17 cellular contexts compared by ENCODE assay signal in the genomic region with DNA sequence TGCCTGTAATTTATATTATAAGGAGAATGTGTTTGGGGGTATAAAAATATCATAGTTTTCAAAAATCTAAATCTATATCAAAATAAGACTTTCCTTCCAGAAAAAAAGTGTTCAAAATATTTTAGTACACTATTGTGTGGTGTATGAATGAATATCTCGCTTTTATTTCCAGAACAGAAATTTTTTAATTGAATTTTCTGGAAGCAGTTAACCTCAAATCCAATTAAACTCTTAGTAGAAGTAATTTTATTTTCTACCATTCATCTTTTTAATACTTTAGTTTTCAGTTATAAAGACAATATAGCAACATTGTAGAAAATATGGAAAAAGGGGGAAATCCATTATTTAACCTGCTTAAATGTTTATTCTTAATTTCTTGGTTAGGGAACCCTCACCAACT.
"Had no signal": no experiment of that assay in that cellular context is flagged by ENCODE, and none has a peak within 500 bp of the region (broad histone marks: within the 10 kb centered on the region; RNA-seq: fewer than 3 reads in every experiment).

No MANE protein-coding gene starts in this region.

- H3K27me3 ChIP-seq: body of pancreas, foreskin keratinocyte, sigmoid colon, testis, uterus had no signal

- H3K9me3 ChIP-seq: body of pancreas, left ventricle myocardium inferior, sigmoid colon, testis, uterus had no signal

- H3K27ac Mint-ChIP-seq: activated CD4-positive, alpha-beta T cell treated with anti-CD3 and anti-CD28 coated beads, Interleukin-2, amount 10 ng/mL, durations not matched to agents 24 days and 14 days; activated CD8-positive, alpha-beta memory T cell treated with anti-CD3 and anti-CD28 coated beads, Interleukin-2, amount 10 ng/mL, durations not matched to agents 7 days and 5 days; activated CD8-positive, alpha-beta T cell treated with anti-CD3 and anti-CD28 coated beads for 36 hours; activated naive CD8-positive, alpha-beta T cell treated with anti-CD3 and anti-CD28 coated beads, Interleukin-2, amount 50 U/mL, for 24 hours; activated T-helper 1 cell treated with anti-CD3 and anti-CD28 coated beads, Interleukin-12 subunit alpha, Interleukin-12 subunit beta, Interleukin-2, Interleukin-4 antibody, amounts not matched to agents 30 ng/mL and 10 ng/mL and 1 ng/mL, durations not matched to agents 14 hours and 24 hours and 36 hours; dendritic cell treated with granulocyte-macrophage colony-stimulating factor and Interleukin-4, amounts not matched to agents 40 ng/mL and 50 ng/mL, for 4 days; immature natural killer cell; mesothelial cell of epicardium; stimulated activated naive B cell treated with anti-CD40 and anti-IgM and Interleukin-4, amounts not matched to agents 10 μg/mL and 1 μg/mL and 100 μg/mL, for 72 hours had no signal

- H3K4me1 ChIP-seq: testis, uterus had no signal

- H3K36me3 ChIP-seq: left ventricle myocardium inferior, sigmoid colon, uterus had no signal

- H3K4me3 ChIP-seq: body of pancreas, testis had no signal

- H3K9me3 Mint-ChIP-seq: activated CD4-positive, alpha-beta T cell treated with anti-CD3 and anti-CD28 coated beads, Interleukin-2, amount 10 ng/mL, durations not matched to agents 24 days and 14 days; activated CD8-positive, alpha-beta T cell treated with anti-CD3 and anti-CD28 coated beads for 36 hours; activated naive CD8-positive, alpha-beta T cell treated with anti-CD3 and anti-CD28 coated beads, Interleukin-2, amount 50 U/mL, for 24 hours; activated T-helper 1 cell treated with anti-CD3 and anti-CD28 coated beads, Interleukin-12 subunit alpha, Interleukin-12 subunit beta, Interleukin-2, Interleukin-4 antibody, amounts not matched to agents 30 ng/mL and 10 ng/mL and 1 ng/mL, durations not matched to agents 14 hours and 24 hours and 36 hours; dendritic cell treated with granulocyte-macrophage colony-stimulating factor and Interleukin-4, amounts not matched to agents 40 ng/mL and 50 ng/mL, for 4 days; immature natural killer cell; mesothelial cell of epicardium; natural killer cell; stimulated activated naive B cell treated with anti-CD40 and anti-IgM and Interleukin-4, amounts not matched to agents 10 μg/mL and 1 μg/mL and 100 μg/mL, for 72 hours had no signal

- H3K4me3 Mint-ChIP-seq: activated T-helper 1 cell treated with anti-CD3 and anti-CD28 coated beads, Interleukin-12 subunit alpha, Interleukin-12 subunit beta, Interleukin-2, Interleukin-4 antibody, amounts not matched to agents 30 ng/mL and 10 ng/mL and 1 ng/mL, durations not matched to agents 14 hours and 24 hours and 36 hours; dendritic cell treated with granulocyte-macrophage colony-stimulating factor and Interleukin-4, amounts not matched to agents 40 ng/mL and 50 ng/mL, for 4 days had no signal

- DNase-seq: activated gamma-delta T cell had no signal

- H3K27me3 Mint-ChIP-seq: activated CD8-positive, alpha-beta memory T cell treated with anti-CD3 and anti-CD28 coated beads, Interleukin-2, amount 10 ng/mL, durations not matched to agents 7 days and 5 days; activated CD8-positive, alpha-beta T cell treated with anti-CD3 and anti-CD28 coated beads for 36 hours; activated naive CD8-positive, alpha-beta T cell treated with anti-CD3 and anti-CD28 coated beads, Interleukin-2, amount 50 U/mL, for 24 hours; dendritic cell treated with granulocyte-macrophage colony-stimulating factor and Interleukin-4, amounts not matched to agents 40 ng/mL and 50 ng/mL, for 4 days; stimulated activated naive B cell treated with anti-CD40 and anti-IgM and Interleukin-4, amounts not matched to agents 10 μg/mL and 1 μg/mL and 100 μg/mL, for 72 hours had no signal

- H3K36me3 Mint-ChIP-seq: activated CD8-positive, alpha-beta memory T cell treated with anti-CD3 and anti-CD28 coated beads, Interleukin-2, amount 10 ng/mL, durations not matched to agents 7 days and 5 days; immature natural killer cell; mesothelial cell of epicardium; natural killer cell; stimulated activated naive B cell treated with anti-CD40 and anti-IgM and Interleukin-4, amounts not matched to agents 10 μg/mL and 1 μg/mL and 100 μg/mL, for 72 hours had no signal

- H3K27ac ChIP-seq: foreskin keratinocyte, left ventricle myocardium inferior, sigmoid colon, testis had no signal
